In genomic region chr4:169201144-169202124, GRCh38 we compare ENCODE assay signal across 12 cellular contexts.
DNase-seq lines count a peak whose midpoint lies in the region; ATAC-seq and TF ChIP-seq lines count a peak whose summit lies in the region.
"Had no signal": no experiment of that assay in that cellular context is flagged by ENCODE, and none has a peak within 500 bp of the region (broad histone marks: within the 10 kb centered on the region; RNA-seq: fewer than 3 reads in every experiment).

No MANE protein-coding gene starts in this region.

- 27 to 44% (median 33%) methylated on average over 5 of the region's 5 CpGs for WGBS in stomach, 5 donors
- WGBS in adrenal gland, 4 donors: 68 to 81% (median 74%) methylated on average over 5 of the region's 5 CpGs

- peaks cover 16 to 65% (median 44%) of the 10 kb centered on the region in 4 donors for H3K4me1 ChIP-seq in stomach
- H3K4me1 ChIP-seq in adrenal gland (replicated peaks in 1 of 2): peaks cover 4 to 17% of the 10 kb centered on the region in 2 donors

- ATAC-seq in GM19467 (IDR thresholded peaks at IDR 0.05; ENCODE audit: unreplicated experiment) (peak; percentile 28), HG02970 (IDR thresholded peaks at IDR 0.05; ENCODE audit: low FRiP score, unreplicated experiment) (no peak)
- ATAC-seq: HCT116 had no signal

- H3K27ac ChIP-seq in stomach (peak overlapping the region in 4 of 5 donors; percentile 3 to 69 (median 40)), adrenal gland (no peak overlapping the region)

- TF ChIP-seq POLR2A in stomach (IDR thresholded peaks at IDR 0.05) (no peak), adrenal gland (IDR thresholded peaks at IDR 0.05) (no peak)

- no peak for TF ChIP-seq EP300 in stomach (IDR thresholded peaks at IDR 0.05)

- H3K27me3 ChIP-seq in stomach: no peaks in the 10 kb centered on the region
- H3K27me3 ChIP-seq in adrenal gland: no peaks in the 10 kb centered on the region
- H3K27me3 ChIP-seq: esophagus muscularis mucosa had no signal

- TF ChIP-seq CTCF in astrocyte of the spinal cord (IDR thresholded peaks at IDR 0.05; ENCODE audit: low read depth, low read length): no peak
- TF ChIP-seq CTCF in stomach (IDR thresholded peaks at IDR 0.05): no peak
- TF ChIP-seq CTCF in adrenal gland (IDR thresholded peaks at IDR 0.05): no peak

- no peak overlapping the region for H3K4me3 ChIP-seq in astrocyte of the spinal cord (ENCODE audit: low read depth, low read length)
- H3K4me3 ChIP-seq in stomach: no peak overlapping the region
- no peak overlapping the region for H3K4me3 ChIP-seq in adrenal gland
- H3K4me3 ChIP-seq: esophagus muscularis mucosa had no signal

- peak; percentile 68 for DNase-seq in astrocyte of the spinal cord (ENCODE audit: low read depth, low spot score)
- DNase-seq in iris pigment epithelial cell (ENCODE audit: low read depth): peak; percentile 22
- no peak for DNase-seq in stomach
- no peak for DNase-seq in adrenal gland
- DNase-seq in G401 (ENCODE audit: low spot score): no peak
- DNase-seq in HT-29 (ENCODE audit: low spot score): no peak
- DNase-seq: activated T-cell treated with anti-CD3 and anti-CD28 coated beads, Interleukin-2, amount 50 U/mL, for 1 hour; retina had no signal

- in situ Hi-C loops in astrocyte of the spinal cord (cut with HindIII; ENCODE audit: low sequenced_read_pairs) (no loop called here), G401 (cut with HindIII; ENCODE audit: low sequenced_read_pairs) (no loop called here)

- H3K36me3 ChIP-seq in stomach (no peaks in the 10 kb centered on the region), adrenal gland (replicated peaks in 1 of 2) (no peaks in the 10 kb centered on the region)
- H3K36me3 ChIP-seq: esophagus muscularis mucosa had no signal

- H3K9me3 ChIP-seq in stomach (no peaks in the 10 kb centered on the region), adrenal gland (replicated peaks in 1 of 3) (no peaks in the 10 kb centered on the region)
- H3K9me3 ChIP-seq: esophagus muscularis mucosa had no signal

- intact Hi-C loops in stomach (cut with DNase I; ENCODE audit: low total_unique reads) (no loop called here), adrenal gland (cut with DNase I) (no loop called here)

Comparison
In these comparisons a context has a peak if more than half of its experiments do, and no peak if none do; other contexts are left out.
1. DNase-seq: peak in astrocyte of the spinal cord (single experiment) and iris pigment epithelial cell (single experiment); none in stomach (single experiment), adrenal gland (0 of 7), G401 (single experiment) and HT-29 (single experiment).
2. H3K27ac ChIP-seq: peak in stomach (4 of 5); none in adrenal gland (0 of 5).